In genomic region chr4:6875431-6875831, GRCh38 we compare ENCODE assay signal across 2 cellular contexts.
A peak's percentile ranks its signal among the peaks of the same experiment; 100 is the strongest.
TF ChIP-seq lines count a peak whose summit lies in the region.

No MANE protein-coding gene starts in this region.

TF ChIP-seq in HepG2, 621 proteins besides CTCF, POLR2A, EP300 and RAD21:
- TF ChIP-seq ZNF597 (CRISPR knock-in tag; IDR thresholded peaks at IDR 0.05) (no peak), CC2D1A (CRISPR knock-in tag; IDR thresholded peaks at IDR 0.05) (no peak), PRDM15 (CRISPR knock-in tag; IDR thresholded peaks at IDR 0.05) (no peak), ZFAT (CRISPR knock-in tag; conservative IDR thresholded peaks at IDR 0.05) (no peak), RFXANK (CRISPR knock-in tag; IDR thresholded peaks at IDR 0.05) (no peak), ZNF367 (CRISPR knock-in tag; IDR thresholded peaks at IDR 0.05; ENCODE audit: borderline replicate concordance) (no peak), NBN (conservative IDR thresholded peaks at IDR 0.05) (no peak), TBX3 (IDR thresholded peaks at IDR 0.05; ENCODE audit: borderline replicate concordance) (no peak), ZNF878 (CRISPR knock-in tag; IDR thresholded peaks at IDR 0.05) (no peak), SMARCC2 (IDR thresholded peaks at IDR 0.05) (no peak), SKIL (CRISPR knock-in tag; IDR thresholded peaks at IDR 0.05; ENCODE audit: borderline replicate concordance) (no peak), ZNF775 (CRISPR knock-in tag; IDR thresholded peaks at IDR 0.05; ENCODE audit: borderline replicate concordance) (no peak), CBFB (CRISPR knock-in tag; IDR thresholded peaks at IDR 0.05) (no peak), ZNF512 (CRISPR knock-in tag; IDR thresholded peaks at IDR 0.05) (no peak), HIC2 (CRISPR knock-in tag; IDR thresholded peaks at IDR 0.05; ENCODE audit: low read depth) (no peak), PRMT3 (CRISPR knock-in tag; IDR thresholded peaks at IDR 0.05; ENCODE audit: borderline replicate concordance, low read depth) (no peak), MAX (IDR thresholded peaks at IDR 0.05) (no peak), ZC3H4 (CRISPR knock-in tag; IDR thresholded peaks at IDR 0.05; ENCODE audit: borderline replicate concordance) (no peak)

TF ChIP-seq in K562, 482 proteins besides CTCF, POLR2A, EP300 and RAD21:
- TF ChIP-seq ZNF764 (CRISPR knock-in tag; IDR thresholded peaks at IDR 0.05; ENCODE audit: low read depth) = no peak
- no peak for TF ChIP-seq HMGXB4 (CRISPR knock-in tag; IDR thresholded peaks at IDR 0.05)
- TF ChIP-seq CEBPB (tag; IDR thresholded peaks at IDR 0.05) = peak; percentile 17; the same call in 1 of the 2 replicates
- 0 out of 2 replicates have a peak, but pooled peaks have one; percentile 20 for TF ChIP-seq ZNF740 (CRISPR knock-in tag; IDR thresholded peaks at IDR 0.05)
- no peak for TF ChIP-seq ZNF740 (tag; IDR thresholded peaks at IDR 0.05)
- no peak for TF ChIP-seq ZBTB34 (CRISPR knock-in tag; IDR thresholded peaks at IDR 0.05)
- TF ChIP-seq ZNF174 (CRISPR knock-in tag; IDR thresholded peaks at IDR 0.05) = no peak
- TF ChIP-seq HMG20A (CRISPR knock-in tag; conservative IDR thresholded peaks at IDR 0.05) = no peak
- no peak for TF ChIP-seq HDAC2 (IDR thresholded peaks at IDR 0.05)
- TF ChIP-seq HDAC8 (tag; IDR thresholded peaks at IDR 0.05) = no peak
- no peak for TF ChIP-seq SMC3 (conservative IDR thresholded peaks at IDR 0.05; ENCODE audit: insufficient read depth, low read depth, low read length)
- no peak for TF ChIP-seq PCBP2 (IDR thresholded peaks at IDR 0.05; ENCODE audit: low read depth, low read length, poor library complexity, severe bottlenecking)
- TF ChIP-seq FUS (optimal IDR thresholded peaks at IDR 0.05; ENCODE audit: low read depth, low read length) = no peak
